8 cellular contexts compared by ENCODE assay signal in the genomic region with DNA sequence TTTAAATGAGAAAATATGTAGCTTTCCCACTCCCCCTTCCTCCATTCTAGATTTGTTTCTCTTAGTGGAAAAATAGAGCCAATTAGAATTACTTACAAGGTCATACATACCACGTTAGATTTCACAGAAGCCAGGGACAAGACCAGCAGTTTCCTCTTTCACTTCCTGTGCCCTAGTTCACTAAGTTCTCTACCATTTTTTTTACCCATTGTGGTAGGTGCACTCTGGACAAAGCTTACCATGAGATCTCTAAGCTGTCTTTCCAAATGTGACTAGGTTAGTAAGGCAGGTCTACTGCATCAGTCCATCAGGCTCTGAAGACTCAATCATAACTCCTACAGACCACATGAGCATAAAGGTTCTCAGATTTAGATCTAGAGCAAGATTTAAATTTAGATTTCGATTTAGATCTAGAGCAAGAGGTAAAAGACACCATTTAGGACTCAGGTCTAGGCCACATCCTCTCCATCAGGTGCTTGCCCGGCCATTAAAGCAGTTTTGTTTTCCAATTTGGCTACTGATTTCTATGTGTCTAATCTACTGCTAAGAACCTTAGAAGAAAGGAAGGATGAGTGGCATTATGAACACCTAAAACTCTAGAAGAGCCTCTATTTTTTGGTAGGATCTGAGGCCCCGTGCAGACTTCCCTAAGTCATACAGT.
A peak's percentile ranks its signal among the peaks of the same experiment; 100 is the strongest.
DNase-seq lines count a peak whose midpoint lies in the region; ATAC-seq and TF ChIP-seq lines count a peak whose summit lies in the region.
"Had no signal": no experiment of that assay in that cellular context is flagged by ENCODE, and none has a peak within 500 bp of the region (broad histone marks: within the 10 kb centered on the region; RNA-seq: fewer than 3 reads in every experiment).

No MANE protein-coding gene starts in this region.

- H3K4me1 ChIP-seq in esophagus squamous epithelium, result peaks cover 0 to 4% (median 0%) of the 10 kb centered on the region in 3 donors

- no peaks in the 10 kb centered on the region for H3K9me3 ChIP-seq in esophagus squamous epithelium

- H3K27ac ChIP-seq in esophagus squamous epithelium, result no peak overlapping the region

- peaks cover 0 to 58% (median 0%) of the 10 kb centered on the region in 3 donors for H3K36me3 ChIP-seq in esophagus squamous epithelium

- WGBS in esophagus squamous epithelium, 2 donors, result 63 to 71% methylated on average over 4 of the region's 4 CpGs

- no peak overlapping the region for H3K4me3 ChIP-seq in esophagus squamous epithelium

- peak; percentile 87 for DNase-seq in NOMO-1 treated with DMSO at 0.1 percent for 48 hours (lab: John Stamatoyannopoulos, UW; ENCODE audit: unreplicated experiment)
- peak; percentile 44 for DNase-seq in pons (ENCODE audit: low spot score)
- DNase-seq in H4 (ENCODE audit: low spot score), result no peak
- no peak for DNase-seq in D341Med (ENCODE audit: low spot score)
- DNase-seq in esophagus squamous epithelium (lab: John Stamatoyannopoulos, UW), result no peak
- DNase-seq: foreskin melanocyte had no signal

- no peak for TF ChIP-seq CTCF in esophagus squamous epithelium (IDR thresholded peaks at IDR 0.05)

- intact Hi-C loops in esophagus squamous epithelium (cut with DNase I), result loop anchor here (10.0 kb wide), 1 partner anchor 100 kb away; no protein-coding TSS in a partner anchor

- TF ChIP-seq POLR2A in esophagus squamous epithelium (IDR thresholded peaks at IDR 0.05), result no peak

- H3K27me3 ChIP-seq in esophagus squamous epithelium, result no peaks in the 10 kb centered on the region

- ATAC-seq in GM18909 (IDR thresholded peaks at IDR 0.05; ENCODE audit: poor library complexity, unreplicated experiment), result peak; percentile 93
- ATAC-seq in HG02763 (IDR thresholded peaks at IDR 0.05; ENCODE audit: unreplicated experiment), result peak; percentile 57

Comparison
In these comparisons a context has a peak if more than half of its experiments do, and no peak if none do; other contexts are left out.
1. DNase-seq: peak in NOMO-1 treated with DMSO at 0.1 percent for 48 hours (single experiment) and pons (single experiment); none in H4 (single experiment), D341Med (single experiment) and esophagus squamous epithelium (single experiment).